Comparison of ENCODE assay signal across 28 cellular contexts in the genomic region with DNA sequence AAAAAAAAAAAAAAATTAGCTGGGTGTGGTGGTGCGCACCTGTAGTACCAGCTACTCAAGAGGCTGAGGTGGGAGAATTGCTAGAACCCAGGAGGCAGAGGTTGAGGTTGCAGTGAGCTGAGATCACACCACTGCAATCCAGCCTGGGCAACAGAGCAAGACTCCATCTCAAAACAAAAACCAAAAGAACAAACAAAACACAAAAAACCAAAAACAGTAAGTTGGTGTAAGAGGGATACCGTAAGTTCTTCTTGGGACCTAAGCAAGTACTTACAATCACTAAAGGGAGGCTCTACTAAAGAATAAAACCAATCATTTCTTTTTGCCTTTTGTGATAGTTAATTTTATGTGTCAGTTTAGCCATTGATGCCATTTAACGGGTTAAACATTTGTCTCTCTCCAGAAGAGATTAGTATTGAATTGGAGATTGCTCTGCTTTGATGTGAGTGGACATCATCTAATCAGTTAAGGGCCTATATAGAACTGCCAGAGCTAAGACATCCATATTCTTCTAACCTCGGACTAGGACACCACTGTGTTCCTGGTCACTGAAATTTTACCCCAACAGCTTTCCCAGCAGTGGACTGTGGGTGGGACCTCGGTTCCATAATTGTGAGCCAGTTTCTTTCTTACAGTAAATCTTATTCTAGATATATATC. TPM values are rescaled to one million over a fixed set of nuclear protein-coding genes. Genes with fewer than 3 reads are reported as not detected.
A peak's percentile ranks its signal among the peaks of the same experiment; 100 is the strongest.
DNase-seq lines count a peak whose midpoint lies in the region; ATAC-seq, FAIRE-seq and TF ChIP-seq lines count a peak whose summit lies in the region.
"Had no signal": no experiment of that assay in that cellular context is flagged by ENCODE, and none has a peak within 500 bp of the region (broad histone marks: within the 10 kb centered on the region; RNA-seq: fewer than 3 reads in every experiment).

No MANE protein-coding gene starts in this region.

- H3K27me3 ChIP-seq in GM23338 (ENCODE audit: insufficient read depth) = no peaks in the 10 kb centered on the region
- H3K27me3 ChIP-seq in GM12878 (replicated peaks in 1 of 2; ENCODE audit: control insufficient read depth in 2 of 2, insufficient read depth in 2 of 2, low read length in 1 of 2) = no peaks in the 10 kb centered on the region
- H3K27me3 ChIP-seq: ovary, right atrium auricular region, SJSA1, suprapubic skin, uterus had no signal

- H3K27me3 Mint-ChIP-seq in activated CD8-positive, alpha-beta memory T cell treated with anti-CD3 and anti-CD28 coated beads, Interleukin-2, amount 10 ng/mL, durations not matched to agents 7 days and 5 days = no peaks in the 10 kb centered on the region
- H3K27me3 Mint-ChIP-seq in GM23338 (ENCODE audit: insufficient read depth, low read depth, poor library complexity) = peaks cover 11% of the 10 kb centered on the region
- no peaks in the 10 kb centered on the region for H3K27me3 Mint-ChIP-seq in nephron progenitor cell (ENCODE audit: low read depth, poor library complexity)
- H3K27me3 Mint-ChIP-seq: IgD-negative memory B cell, T-helper 17 cell had no signal

- no peak overlapping the region for H3K9ac ChIP-seq in GM12878 (ENCODE audit: control insufficient read depth, insufficient read depth, low read length)

- CTCF ChIA-PET in activated CD8-positive, alpha-beta memory T cell treated with anti-CD3 and anti-CD28 coated beads, Interleukin-2, amount 10 ng/mL, durations not matched to agents 7 days and 5 days (lab: Charles Lee) = interaction anchor here (1.6 to 2.1 kb wide), 2 partner anchors 12 to 25 kb away, joined by 4 to 5 read pairs; no protein-coding TSS in a partner anchor
- CTCF ChIA-PET in GM12878 (lab: Yijun Ruan, JAX) = interaction anchor here (0.7 to 2.3 kb wide), 4 partner anchors 10 to 26 kb away, joined by 3 to 6 read pairs (median 4); a partner anchor contains a TSS

- no peak overlapping the region for H3K4me2 ChIP-seq in GM23338
- H3K4me2 ChIP-seq in GM12878 (ENCODE audit: control insufficient read depth, insufficient read depth) = no peak overlapping the region

- intact Hi-C loops in GM12878 (cut with micrococcal nuclease; ENCODE audit: unreplicated experiment) = no loop called here

- H4K20me1 ChIP-seq in GM23338 (replicated peaks; ENCODE audit: insufficient read depth) (peaks cover 44% of the 10 kb centered on the region), GM12878 (ENCODE audit: control insufficient read depth, insufficient read depth) (no peaks in the 10 kb centered on the region)

- TF ChIP-seq RAD21 in GM12878 (IDR thresholded peaks at IDR 0.05; ENCODE audit: insufficient read depth, low read depth, low read length) = no peak

- TF ChIP-seq POLR2A in GM12878 (IDR thresholded peaks at IDR 0.05; ENCODE audit: low read depth, low read length) = no peak

- 97% methylated on average over 5 of the region's 5 CpGs for WGBS in GM12878 (ENCODE audit: insufficient coverage, insufficient replicate concordance, low lambda C conversion rate, missing lambda C conversion rate)

- H2AFZ ChIP-seq in GM23338 = no peak overlapping the region
- no peak overlapping the region for H2AFZ ChIP-seq in GM12878 (ENCODE audit: control insufficient read depth, low read depth, low read length)

- peak; percentile 18 for FAIRE-seq in GM12878 (lab: Jason Lieb, UNC)
- FAIRE-seq: A204.1, frontal cortex, islet of Langerhans had no signal

- no peak for DNase-seq in activated CD8-positive, alpha-beta memory T cell treated with anti-CD3 and anti-CD28 coated beads, Interleukin-2, amount 10 ng/mL, durations not matched to agents 7 days and 5 days
- DNase-seq in activated CD8-positive, alpha-beta memory T cell treated with anti-CD3 and anti-CD28 coated beads for 24 hours = no peak
- DNase-seq in GM23338 (ENCODE audit: low spot score) (no peak), GM12878 (ENCODE audit: low read depth, low spot score) (no peak), nephron progenitor cell (no peak), NCI-H2171 treated with DMSO at 0.1 percent for 48 hours (lab: John Stamatoyannopoulos, UW) (no peak)
- DNase-seq in activated naive CD4-positive, alpha-beta T cell treated with Interleukin-2 at 50 U/mL for 16 hours = no peak
- DNase-seq: anterior cingulate cortex; C1 segment of cervical spinal cord; GF-D8; hippocampal formation; lower lobe of right lung; NCI-H1436; NCI-H82; OCI-M1; ovary; stimulated activated CD8-positive, alpha-beta memory T cell treated with anti-CD3 and anti-CD28 coated beads, Interleukin-4, amount 100 ng/mL, for 48 hours; T-helper 17 cell; uterus had no signal

- SMC1A ChIA-PET in GM12878 (lab: Charles Lee; ENCODE audit: uncharacterized antibody, unreplicated experiment) = no interaction called here

- peaks cover 45% of the 10 kb centered on the region for H3K36me3 Mint-ChIP-seq in activated CD8-positive, alpha-beta memory T cell treated with anti-CD3 and anti-CD28 coated beads, Interleukin-2, amount 10 ng/mL, durations not matched to agents 7 days and 5 days
- H3K36me3 Mint-ChIP-seq in GM23338 (ENCODE audit: low read depth) (peaks cover 66% of the 10 kb centered on the region), nephron progenitor cell (ENCODE audit: low read depth) (peaks cover 56% of the 10 kb centered on the region)
- H3K36me3 Mint-ChIP-seq: IgD-negative memory B cell had no signal

- RAD21 ChIA-PET in GM12878 (lab: Charles Lee; ENCODE audit: unreplicated experiment) = interaction anchor here (0.6 kb wide), 1 partner anchor 61 kb away, joined by 3 read pairs; no protein-coding TSS in a partner anchor

- no peak for TF ChIP-seq EP300 in GM12878 (IDR thresholded peaks at IDR 0.05; ENCODE audit: borderline replicate concordance in 1 of 2, control insufficient read depth in 1 of 2, low read depth in 2 of 2, low read length in 2 of 2)

- H3K9me3 ChIP-seq in GM12878 (replicated peaks; ENCODE audit: control insufficient read depth, insufficient read depth, low read length) = no peaks in the 10 kb centered on the region
- H3K9me3 ChIP-seq: lower lobe of right lung, ovary, right atrium auricular region, SJSA1, suprapubic skin, uterus had no signal

- H3K9me2 ChIP-seq in GM23338 (ENCODE audit: insufficient read depth) = no peaks in the 10 kb centered on the region

- no peak overlapping the region; the same call in 1 of the 2 replicates for H3K27ac ChIP-seq in GM23338 (ENCODE audit: low read depth)
- H3K27ac ChIP-seq in GM12878 (ENCODE audit: control insufficient read depth, insufficient read depth) = no peak overlapping the region
- H3K27ac ChIP-seq: lower lobe of right lung, ovary, right atrium auricular region, SJSA1, suprapubic skin, uterus had no signal

- peaks cover 4% of the 10 kb centered on the region for H3K4me1 Mint-ChIP-seq in activated CD8-positive, alpha-beta memory T cell treated with anti-CD3 and anti-CD28 coated beads, Interleukin-2, amount 10 ng/mL, durations not matched to agents 7 days and 5 days
- H3K4me1 Mint-ChIP-seq in GM23338 = no peaks in the 10 kb centered on the region
- H3K4me1 Mint-ChIP-seq in nephron progenitor cell = peaks cover under 1% of the 10 kb centered on the region

- no peaks in the 10 kb centered on the region for H3K9me3 Mint-ChIP-seq in activated CD8-positive, alpha-beta memory T cell treated with anti-CD3 and anti-CD28 coated beads, Interleukin-2, amount 10 ng/mL, durations not matched to agents 7 days and 5 days (ENCODE audit: low read depth)
- H3K9me3 Mint-ChIP-seq in GM23338 = no peaks in the 10 kb centered on the region
- no peaks in the 10 kb centered on the region for H3K9me3 Mint-ChIP-seq in nephron progenitor cell
- H3K9me3 Mint-ChIP-seq: IgD-negative memory B cell had no signal

- H3K36me3 ChIP-seq in GM23338 (ENCODE audit: insufficient read depth) (peaks cover 41% of the 10 kb centered on the region), GM12878 (ENCODE audit: control insufficient read depth in 2 of 2, insufficient read depth in 2 of 2, low read length in 1 of 2) (peaks cover 9 to 35% of the 10 kb centered on the region in 2 experiments)
- H3K36me3 ChIP-seq: ovary, uterus had no signal

- H3K27ac Mint-ChIP-seq in activated CD8-positive, alpha-beta memory T cell treated with anti-CD3 and anti-CD28 coated beads, Interleukin-2, amount 10 ng/mL, durations not matched to agents 7 days and 5 days = peak overlapping the region; percentile 53
- no peak overlapping the region for H3K27ac Mint-ChIP-seq in GM23338
- peak overlapping the region; percentile 80 for H3K27ac Mint-ChIP-seq in nephron progenitor cell
- H3K27ac Mint-ChIP-seq: T-helper 17 cell had no signal

- no peak for TF ChIP-seq CTCF in GM23338 (conservative IDR thresholded peaks at IDR 0.05; ENCODE audit: low read depth in 2 of 2)
- no peak for TF ChIP-seq CTCF in GM12878 (IDR thresholded peaks at IDR 0.05 in 2 of 3, conservative IDR thresholded peaks at IDR 0.05 in 1 of 3; ENCODE audit: control insufficient read depth in 2 of 3, extremely low read depth in 1 of 3, insufficient read depth in 1 of 3, low read depth in 3 of 3, low read length in 3 of 3)
- TF ChIP-seq CTCF in nephron progenitor cell (IDR thresholded peaks at IDR 0.05) = no peak

- H3K4me1 ChIP-seq in GM23338 (ENCODE audit: insufficient read depth) = no peaks in the 10 kb centered on the region
- H3K4me1 ChIP-seq in GM12878 (ENCODE audit: control insufficient read depth, insufficient read depth, low read length) = no peaks in the 10 kb centered on the region
- H3K4me1 ChIP-seq: lower lobe of right lung, right atrium auricular region, SJSA1, uterus had no signal

- ATAC-seq in activated CD8-positive, alpha-beta memory T cell treated with anti-CD3 and anti-CD28 coated beads, Interleukin-2, amount 10 ng/mL, durations not matched to agents 7 days and 5 days = no peak
- ATAC-seq in GM23338 (no peak), GM12878 (no peak), GM18868 (IDR thresholded peaks at IDR 0.05; ENCODE audit: unreplicated experiment) (no peak)
- ATAC-seq: esophagus mucosa, lower lobe of right lung, T-helper 17 cell had no signal

- POLR2A ChIA-PET in GM12878 (lab: Charles Lee) = interaction anchor here (0.6 kb wide), 1 partner anchor 98 kb away, joined by 3 read pairs; no protein-coding TSS in a partner anchor

- in situ Hi-C loops in GM12878 (cut with MboI) = no loop called here

- H3K4me3 Mint-ChIP-seq in activated CD8-positive, alpha-beta memory T cell treated with anti-CD3 and anti-CD28 coated beads, Interleukin-2, amount 10 ng/mL, durations not matched to agents 7 days and 5 days = no peak overlapping the region
- H3K4me3 Mint-ChIP-seq in GM23338 (no peak overlapping the region), nephron progenitor cell (no peak overlapping the region)
- H3K4me3 Mint-ChIP-seq: IgD-negative memory B cell, T-helper 17 cell had no signal

- no TSS peak for BruUV-seq in GM12878 (replicated peaks; lab: Mats Ljungman, UMichigan)

- H3K79me2 ChIP-seq in GM23338 (replicated peaks; ENCODE audit: insufficient read depth) = peaks cover 28% of the 10 kb centered on the region
- peaks cover 5% of the 10 kb centered on the region for H3K79me2 ChIP-seq in GM12878 (ENCODE audit: control insufficient read depth, insufficient read depth, low read length)

- H3F3A ChIP-seq in GM23338 (replicated peaks; ENCODE audit: low read depth) = peaks cover 57% of the 10 kb centered on the region

- H3K4me3 ChIP-seq in GM23338 (no peak overlapping the region), GM12878 (no peak overlapping the region)
- H3K4me3 ChIP-seq: lower lobe of right lung, ovary, right atrium auricular region, SJSA1, suprapubic skin, uterus had no signal

RNA-seq across cellular contexts. Expression of a gene that starts 10.5 kb away (rescaled TPM):
- total RNA-seq in activated CD8-positive, alpha-beta memory T cell treated with anti-CD3 and anti-CD28 coated beads, Interleukin-2, amount 10 ng/mL, durations not matched to agents 7 days and 5 days = 100 to 1,000 TPM in 1 of 2 experiments, 10 to 100 TPM in 1; 92.2 to 134 TPM
- 134 and 136 TPM in 2 replicates for total RNA-seq in GM23338 (2014; rRNA removed; shearing (Covaris generic))
- polyA plus RNA-seq in GM23338 (2016; fragmentation: Nextera tagmentation; extraction: Ambion mirVana) (56.7 and 68.9 TPM in 2 replicates), GM12878 (2011; rRNA removed) (77.4 and 106 TPM in 2 replicates), GM12878 (2014; fragmentation: Illumina TruSeq; extraction: Trizol) (145 and 187 TPM in 2 replicates), GM12878 (2014; fragmentation: Nextera tagmentation; extraction: Ambion mirVana) (10 to 100 TPM; 29.8 to 44.9 TPM), GM12878 (2014; rRNA removed) (84.5 and 123 TPM in 2 replicates), GM12878 (2016; fragmentation: Nextera tagmentation; extraction: Ambion mirVana) (100 to 1,000 TPM; 106 to 111 TPM)
- 30.4 and 34.7 TPM in 2 replicates for total RNA-seq in GM12878 (2013; cell fraction: nucleolus; rRNA removed)
- total RNA-seq in GM12878 (2014; rRNA removed) (98.2 and 109 TPM in 2 replicates), GM12878 (2014; rRNA removed; fragmentation: Illumina TruSeq; extraction: Trizol) (110 and 128 TPM in 2 replicates), GM12878 (2021) (130 and 138 TPM in 2 replicates)
- polyA plus RNA-seq in GM12878 (2011; ENCODE audit: low read depth) = 45.0 TPM
- 38.1 and 39.0 TPM in 2 replicates for polyA plus RNA-seq in GM12878 (2011; cell fraction: cytosol; rRNA removed)
- 31.6 and 37.7 TPM in 2 replicates for polyA plus RNA-seq in GM12878 (2011; cell fraction: nucleus; rRNA removed)
- 51.8 and 57.1 TPM in 2 replicates for polyA plus RNA-seq in GM12878 (2012)
- 72.4 and 95.8 TPM in 2 replicates for polyA minus RNA-seq in GM12878 (2011; rRNA and poly(A)+ RNA removed)
- polyA minus RNA-seq in GM12878 (2011; cell fraction: cytosol; rRNA and poly(A)+ RNA removed) = 24.5 and 33.8 TPM in 2 replicates
- 15.0 and 19.1 TPM in 2 replicates for polyA minus RNA-seq in GM12878 (2011; cell fraction: nucleus; rRNA and poly(A)+ RNA removed)

RNA-seq across cellular contexts. Expression of a gene that starts 21.6 kb away (rescaled TPM):
- 100 to 1,000 TPM; 208 to 309 TPM for total RNA-seq in activated CD8-positive, alpha-beta memory T cell treated with anti-CD3 and anti-CD28 coated beads, Interleukin-2, amount 10 ng/mL, durations not matched to agents 7 days and 5 days
- total RNA-seq in GM23338 (2014; rRNA removed; shearing (Covaris generic)) = 751 and 880 TPM in 2 replicates
- 302 and 313 TPM in 2 replicates for polyA plus RNA-seq in GM23338 (2016; fragmentation: Nextera tagmentation; extraction: Ambion mirVana)
- total RNA-seq in GM12878 (2013; cell fraction: nucleolus; rRNA removed) = 198 and 218 TPM in 2 replicates
- 412 and 440 TPM in 2 replicates for total RNA-seq in GM12878 (2014; rRNA removed)
- total RNA-seq in GM12878 (2014; rRNA removed; fragmentation: Illumina TruSeq; extraction: Trizol) = 386 and 395 TPM in 2 replicates
- 307 and 347 TPM in 2 replicates for total RNA-seq in GM12878 (2021)
- polyA plus RNA-seq in GM12878 (2011; ENCODE audit: low read depth) = 185 TPM
- 253 and 311 TPM in 2 replicates for polyA plus RNA-seq in GM12878 (2011; rRNA removed)
- polyA plus RNA-seq in GM12878 (2011; cell fraction: cytosol; rRNA removed) = 199 and 201 TPM in 2 replicates
- polyA plus RNA-seq in GM12878 (2011; cell fraction: nucleus; rRNA removed) = 151 and 212 TPM in 2 replicates
- polyA plus RNA-seq in GM12878 (2012) = 147 and 164 TPM in 2 replicates
- 357 and 449 TPM in 2 replicates for polyA plus RNA-seq in GM12878 (2014; fragmentation: Illumina TruSeq; extraction: Trizol)
- 100 to 1,000 TPM; 145 to 294 TPM for polyA plus RNA-seq in GM12878 (2014; fragmentation: Nextera tagmentation; extraction: Ambion mirVana)
- polyA plus RNA-seq in GM12878 (2014; rRNA removed) = 329 and 337 TPM in 2 replicates
- polyA plus RNA-seq in GM12878 (2016; fragmentation: Nextera tagmentation; extraction: Ambion mirVana) = 100 to 1,000 TPM; 440 to 455 TPM
- polyA minus RNA-seq in GM12878 (2011; rRNA and poly(A)+ RNA removed) = 326 and 330 TPM in 2 replicates
- 143 and 157 TPM in 2 replicates for polyA minus RNA-seq in GM12878 (2011; cell fraction: cytosol; rRNA and poly(A)+ RNA removed)
- 87.9 and 144 TPM in 2 replicates for polyA minus RNA-seq in GM12878 (2011; cell fraction: nucleus; rRNA and poly(A)+ RNA removed)
